ENCODE assay signal across 8 cellular contexts in the genomic region with DNA sequence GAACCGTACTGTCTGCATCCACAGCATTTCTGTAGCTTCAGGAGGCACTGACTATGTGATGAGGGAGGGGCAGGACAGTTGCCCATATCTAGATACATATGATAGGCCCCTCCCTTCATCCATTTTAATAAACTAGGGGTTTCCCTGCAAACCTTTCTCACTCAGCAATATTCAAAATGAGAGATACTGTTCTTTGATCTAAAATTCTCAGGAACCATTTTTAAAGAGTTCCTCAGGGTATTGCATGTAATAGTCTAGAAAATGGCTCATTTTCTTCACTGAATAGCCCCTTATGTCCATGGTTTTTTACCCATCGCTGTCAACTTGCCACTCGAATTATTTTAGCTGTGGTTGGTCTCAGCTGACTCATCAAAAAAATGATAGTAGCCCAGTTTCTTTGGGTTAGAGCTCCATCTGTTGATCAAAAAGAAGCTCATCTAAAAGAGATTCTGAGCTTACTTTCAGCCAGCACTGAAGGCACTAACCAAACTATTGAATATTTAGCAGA. TPM values are rescaled to one million over a fixed set of nuclear protein-coding genes. Genes with fewer than 3 reads are reported as not detected.
A peak's percentile ranks its signal among the peaks of the same experiment; 100 is the strongest.
DNase-seq lines count a peak whose midpoint lies in the region; ATAC-seq, FAIRE-seq and TF ChIP-seq lines count a peak whose summit lies in the region.

No MANE protein-coding gene starts in this region.

- no peak for TF ChIP-seq POLR2A in HepG2 (IDR thresholded peaks at IDR 0.05; ENCODE audit: insufficient read depth in 1 of 2, low read depth in 2 of 2, low read length in 2 of 2)

- TF ChIP-seq CTCF in bronchial epithelial cell (IDR thresholded peaks at IDR 0.05; ENCODE audit: insufficient read depth, low read length, severe bottlenecking) (peak; percentile 57), HepG2 (CRISPR knock-in tag; IDR thresholded peaks at IDR 0.05) (peak; percentile 72)

- no peak overlapping the region for H2AFZ ChIP-seq in HepG2 (ENCODE audit: low read length)

- TF ChIP-seq RAD21 in HepG2 (CRISPR knock-in tag; IDR thresholded peaks at IDR 0.05), result peak; percentile 58; the same call in 1 of the 2 replicates

- H3K4me3 ChIP-seq in bronchial epithelial cell (ENCODE audit: low read depth, low read length) (no peak overlapping the region), HepG2 (replicated peaks in 1 of 3; ENCODE audit: insufficient read depth in 1 of 3, low read depth in 2 of 3, low read length in 3 of 3) (no peak overlapping the region)

- no peak overlapping the region for H3K4me2 ChIP-seq in HepG2 (ENCODE audit: low read depth, low read length)

- no peak for TF ChIP-seq EP300 in HepG2 (IDR thresholded peaks at IDR 0.05; ENCODE audit: low read depth in 2 of 2, low read length in 2 of 2)
- no peak for TF ChIP-seq EP300 in HepG2 (CRISPR knock-in tag; IDR thresholded peaks at IDR 0.05; ENCODE audit: borderline replicate concordance)

- POLR2A ChIA-PET in HepG2 (lab: Yijun Ruan, JAX), result interaction anchor here (1.4 kb wide), 1 partner anchor 310 kb away, joined by 3 read pairs; no protein-coding TSS in a partner anchor

- H3K27ac ChIP-seq in HepG2 (ENCODE audit: extremely low read length, insufficient read depth, low read length), result no peak overlapping the region

- peak; percentile 15 for DNase-seq in ELF-1 (ENCODE audit: low read depth, low spot score)
- peak; percentile 9 for DNase-seq in HuH-7.5 (ENCODE audit: low spot score)
- peak; percentile 62 for DNase-seq in RCC 7860 (ENCODE audit: low spot score)
- peak; percentile 62 for DNase-seq in bronchial epithelial cell (ENCODE audit: low read depth)
- DNase-seq in HepG2 (ENCODE audit: low spot score), result peak; percentile 62
- peak; percentile 66 for DNase-seq in urothelium cell line (ENCODE audit: low spot score)
- no peak for DNase-seq in ureter (ENCODE audit: low spot score)

- ATAC-seq in HepG2 (no peak; the same call in 2 of the 3 replicates), GM19463 (IDR thresholded peaks at IDR 0.05; ENCODE audit: unreplicated experiment) (no peak)

- H3K27me3 ChIP-seq in bronchial epithelial cell (ENCODE audit: control insufficient read depth, insufficient read depth, low read length) (no peaks in the 10 kb centered on the region), HepG2 (ENCODE audit: control insufficient read depth in 1 of 2, insufficient read depth in 2 of 2, low read length in 2 of 2) (no peaks in the 10 kb centered on the region)

- in situ Hi-C loops in HepG2 (cut with HindIII; ENCODE audit: extremely low pct_ligation_motif_present, low pct_unique_long_range_greater_than_20kb), result loop anchor here (10.0 kb wide), 1 partner anchor 214 kb away; no protein-coding TSS in a partner anchor

- H3K36me3 ChIP-seq in bronchial epithelial cell (ENCODE audit: control insufficient read depth, insufficient read depth, low read length), result peaks cover 1% of the 10 kb centered on the region
- no peaks in the 10 kb centered on the region; a peak in 1 of 5 replicates for H3K36me3 ChIP-seq in HepG2 (replicated peaks in 1 of 2; ENCODE audit: control insufficient read depth in 1 of 2, insufficient read depth in 2 of 2, low read length in 2 of 2)

- no peaks in the 10 kb centered on the region for H4K20me1 ChIP-seq in HepG2 (ENCODE audit: insufficient read depth, low read length)

- intact Hi-C loops in HepG2 (cut with micrococcal nuclease; ENCODE audit: unreplicated experiment), result loop anchor here (2.0 kb wide), 1 partner anchor 216 kb away; no protein-coding TSS in a partner anchor

- FAIRE-seq in RCC 7860 (lab: Jason Lieb, UNC) (peak; percentile 73), bronchial epithelial cell (lab: Jason Lieb, UNC) (no peak), HepG2 (lab: Jason Lieb, UNC) (peak; percentile 40), urothelium cell line (lab: Jason Lieb, UNC) (no peak)

- no peaks in the 10 kb centered on the region for H3K4me1 ChIP-seq in HepG2 (ENCODE audit: insufficient read depth, low read length)

- 56% methylated on average over 3 of the region's 3 CpGs for WGBS in HepG2 (ENCODE audit: low lambda C conversion rate)

- no peaks in the 10 kb centered on the region for H3K9me3 ChIP-seq in HepG2 (ENCODE audit: low read length)

- CTCF ChIA-PET in HepG2 (lab: Yijun Ruan, JAX; ENCODE audit: low intra/inter-chr PET ratio, low total read pairs), result interaction anchor here (1.4 kb wide), 1 partner anchor 462 kb away, joined by 6 read pairs; no protein-coding TSS in a partner anchor

- no TSS peak for BruUV-seq in HepG2 (replicated peaks; lab: Mats Ljungman, UMichigan)

- H3K9ac ChIP-seq in HepG2 (ENCODE audit: insufficient read depth, low read depth, low read length), result no peak overlapping the region

- H3K79me2 ChIP-seq in HepG2 (ENCODE audit: insufficient read depth, low read length), result no peaks in the 10 kb centered on the region

RNA-seq across cellular contexts. Expression of a gene that starts 37.0 kb away (rescaled TPM):
- not detected in 2 replicates for total RNA-seq in bronchial epithelial cell
- total RNA-seq in HepG2 (2016; rRNA removed; fragmentation: Illumina TruSeq; extraction: Trizol), result not detected in 2 replicates
- not detected in 2 replicates for total RNA-seq in HepG2 (2016; cell fraction: cytosol; rRNA removed; fragmentation: Illumina TruSeq; extraction: Trizol; ENCODE audit: low read depth)
- total RNA-seq in HepG2 (2016; cell fraction: insoluble cytoplasmic fraction; rRNA removed; fragmentation: Illumina TruSeq; extraction: Trizol), result not detected in 2 replicates
- total RNA-seq in HepG2 (2016; cell fraction: membrane; rRNA removed; fragmentation: Illumina TruSeq; extraction: Trizol), result not detected in 2 replicates
- not detected in 2 replicates for total RNA-seq in HepG2 (2016; cell fraction: nucleus; rRNA removed; fragmentation: Illumina TruSeq; extraction: Trizol)
- not detected in 2 replicates for polyA plus RNA-seq in HepG2 (2011; rRNA removed)
- not detected in 2 replicates for polyA plus RNA-seq in HepG2 (2011; cell fraction: cytosol; rRNA removed)
- polyA plus RNA-seq in HepG2 (2011; cell fraction: nucleus; rRNA removed), result not detected in 2 replicates
- polyA plus RNA-seq in HepG2 (2012), result 0.11 and 0.20 TPM in 2 replicates
- not detected in 2 replicates for polyA plus RNA-seq in HepG2 (2016; cell fraction: cytosol; fragmentation: Illumina TruSeq; extraction: Trizol; ENCODE audit: low read depth)
- not detected in 2 replicates for polyA plus RNA-seq in HepG2 (2016; cell fraction: insoluble cytoplasmic fraction; fragmentation: Illumina TruSeq; extraction: Trizol; ENCODE audit: low read depth)
- polyA plus RNA-seq in HepG2 (2016; cell fraction: membrane; fragmentation: Illumina TruSeq; extraction: Trizol; ENCODE audit: low read depth), result not detected in 2 replicates
- polyA plus RNA-seq in HepG2 (2016; cell fraction: nucleus; fragmentation: Illumina TruSeq; extraction: Trizol; ENCODE audit: insufficient read depth, low read depth), result not detected in 2 replicates
- polyA minus RNA-seq in HepG2 (2011; rRNA and poly(A)+ RNA removed; ENCODE audit: low replicate concordance), result not detected in 2 replicates
- polyA minus RNA-seq in HepG2 (2011; cell fraction: cytosol; rRNA and poly(A)+ RNA removed), result not detected in 2 replicates
- not detected in 2 replicates for polyA minus RNA-seq in HepG2 (2011; cell fraction: nucleus; rRNA and poly(A)+ RNA removed)
- total RNA-seq in ureter, result not detected

RNA-seq across cellular contexts. Expression of a gene that starts 42.0 kb away (rescaled TPM):
- total RNA-seq in bronchial epithelial cell (5.5 and 5.6 TPM in 2 replicates), HepG2 (2016; rRNA removed; fragmentation: Illumina TruSeq; extraction: Trizol) (10.3 and 15.9 TPM in 2 replicates), ureter (26.8 TPM)
- 6.3 and 6.9 TPM in 2 replicates for total RNA-seq in HepG2 (2016; cell fraction: cytosol; rRNA removed; fragmentation: Illumina TruSeq; extraction: Trizol; ENCODE audit: low read depth)
- 10.3 and 14.2 TPM in 2 replicates for total RNA-seq in HepG2 (2016; cell fraction: insoluble cytoplasmic fraction; rRNA removed; fragmentation: Illumina TruSeq; extraction: Trizol)
- 8.4 and 9.9 TPM in 2 replicates for total RNA-seq in HepG2 (2016; cell fraction: membrane; rRNA removed; fragmentation: Illumina TruSeq; extraction: Trizol)
- 11.4 and 12.4 TPM in 2 replicates for total RNA-seq in HepG2 (2016; cell fraction: nucleus; rRNA removed; fragmentation: Illumina TruSeq; extraction: Trizol)
- polyA plus RNA-seq in HepG2 (2011; rRNA removed), result 11.4 and 14.0 TPM in 2 replicates
- 6.8 and 8.4 TPM in 2 replicates for polyA plus RNA-seq in HepG2 (2011; cell fraction: cytosol; rRNA removed)
- 9.2 and 10.6 TPM in 2 replicates for polyA plus RNA-seq in HepG2 (2011; cell fraction: nucleus; rRNA removed)
- polyA plus RNA-seq in HepG2 (2012), result 4.7 and 6.7 TPM in 2 replicates
- polyA plus RNA-seq in HepG2 (2016; cell fraction: cytosol; fragmentation: Illumina TruSeq; extraction: Trizol; ENCODE audit: low read depth), result 4.5 and 5.8 TPM in 2 replicates
- polyA plus RNA-seq in HepG2 (2016; cell fraction: insoluble cytoplasmic fraction; fragmentation: Illumina TruSeq; extraction: Trizol; ENCODE audit: low read depth), result 11.0 and 12.5 TPM in 2 replicates
- 7.6 and 8.4 TPM in 2 replicates for polyA plus RNA-seq in HepG2 (2016; cell fraction: membrane; fragmentation: Illumina TruSeq; extraction: Trizol; ENCODE audit: low read depth)
- 14.5 TPM in 2 replicates for polyA plus RNA-seq in HepG2 (2016; cell fraction: nucleus; fragmentation: Illumina TruSeq; extraction: Trizol; ENCODE audit: insufficient read depth, low read depth)
- 16.7 and 45.3 TPM in 2 replicates for polyA minus RNA-seq in HepG2 (2011; rRNA and poly(A)+ RNA removed; ENCODE audit: low replicate concordance)
- polyA minus RNA-seq in HepG2 (2011; cell fraction: cytosol; rRNA and poly(A)+ RNA removed), result 14.6 and 15.7 TPM in 2 replicates
- 24.5 and 26.7 TPM in 2 replicates for polyA minus RNA-seq in HepG2 (2011; cell fraction: nucleus; rRNA and poly(A)+ RNA removed)

RNA-seq across cellular contexts. Expression of a gene that starts 42.5 kb away (rescaled TPM):
- total RNA-seq in bronchial epithelial cell, result 194 and 205 TPM in 2 replicates
- total RNA-seq in HepG2 (2016; rRNA removed; fragmentation: Illumina TruSeq; extraction: Trizol), result 274 and 393 TPM in 2 replicates
- 96.2 and 106 TPM in 2 replicates for total RNA-seq in HepG2 (2016; cell fraction: cytosol; rRNA removed; fragmentation: Illumina TruSeq; extraction: Trizol; ENCODE audit: low read depth)
- total RNA-seq in HepG2 (2016; cell fraction: insoluble cytoplasmic fraction; rRNA removed; fragmentation: Illumina TruSeq; extraction: Trizol), result 279 and 367 TPM in 2 replicates
- 202 and 206 TPM in 2 replicates for total RNA-seq in HepG2 (2016; cell fraction: membrane; rRNA removed; fragmentation: Illumina TruSeq; extraction: Trizol)
- total RNA-seq in HepG2 (2016; cell fraction: nucleus; rRNA removed; fragmentation: Illumina TruSeq; extraction: Trizol), result 86.1 and 94.9 TPM in 2 replicates
- polyA plus RNA-seq in HepG2 (2011; rRNA removed), result 104 and 110 TPM in 2 replicates
- polyA plus RNA-seq in HepG2 (2011; cell fraction: cytosol; rRNA removed), result 60.5 and 92.1 TPM in 2 replicates
- 22.5 and 35.3 TPM in 2 replicates for polyA plus RNA-seq in HepG2 (2011; cell fraction: nucleus; rRNA removed)
- 273 and 374 TPM in 2 replicates for polyA plus RNA-seq in HepG2 (2012)
- 142 and 151 TPM in 2 replicates for polyA plus RNA-seq in HepG2 (2016; cell fraction: cytosol; fragmentation: Illumina TruSeq; extraction: Trizol; ENCODE audit: low read depth)
- 458 and 479 TPM in 2 replicates for polyA plus RNA-seq in HepG2 (2016; cell fraction: insoluble cytoplasmic fraction; fragmentation: Illumina TruSeq; extraction: Trizol; ENCODE audit: low read depth)
- polyA plus RNA-seq in HepG2 (2016; cell fraction: membrane; fragmentation: Illumina TruSeq; extraction: Trizol; ENCODE audit: low read depth), result 211 and 234 TPM in 2 replicates
- polyA plus RNA-seq in HepG2 (2016; cell fraction: nucleus; fragmentation: Illumina TruSeq; extraction: Trizol; ENCODE audit: insufficient read depth, low read depth), result 146 and 149 TPM in 2 replicates
- 57.3 and 59.1 TPM in 2 replicates for polyA minus RNA-seq in HepG2 (2011; rRNA and poly(A)+ RNA removed; ENCODE audit: low replicate concordance)
- polyA minus RNA-seq in HepG2 (2011; cell fraction: cytosol; rRNA and poly(A)+ RNA removed), result 121 and 140 TPM in 2 replicates
- 28.6 and 46.7 TPM in 2 replicates for polyA minus RNA-seq in HepG2 (2011; cell fraction: nucleus; rRNA and poly(A)+ RNA removed)
- total RNA-seq in ureter, result 216 TPM

RNA-seq across cellular contexts. Expression of a gene that starts 52.3 kb away (rescaled TPM):
- 35.8 and 45.7 TPM in 2 replicates for total RNA-seq in bronchial epithelial cell
- 84.9 and 111 TPM in 2 replicates for total RNA-seq in HepG2 (2016; rRNA removed; fragmentation: Illumina TruSeq; extraction: Trizol)
- total RNA-seq in HepG2 (2016; cell fraction: cytosol; rRNA removed; fragmentation: Illumina TruSeq; extraction: Trizol; ENCODE audit: low read depth), result 28.8 and 30.5 TPM in 2 replicates
- total RNA-seq in HepG2 (2016; cell fraction: insoluble cytoplasmic fraction; rRNA removed; fragmentation: Illumina TruSeq; extraction: Trizol), result 85.7 and 124 TPM in 2 replicates
- 31.2 and 31.8 TPM in 2 replicates for total RNA-seq in HepG2 (2016; cell fraction: membrane; rRNA removed; fragmentation: Illumina TruSeq; extraction: Trizol)
- 34.2 and 34.9 TPM in 2 replicates for total RNA-seq in HepG2 (2016; cell fraction: nucleus; rRNA removed; fragmentation: Illumina TruSeq; extraction: Trizol)
- 71.3 and 90.2 TPM in 2 replicates for polyA plus RNA-seq in HepG2 (2011; rRNA removed)
- 57.8 and 70.1 TPM in 2 replicates for polyA plus RNA-seq in HepG2 (2011; cell fraction: cytosol; rRNA removed)
- 20.8 and 24.2 TPM in 2 replicates for polyA plus RNA-seq in HepG2 (2011; cell fraction: nucleus; rRNA removed)
- 53.7 and 69.9 TPM in 2 replicates for polyA plus RNA-seq in HepG2 (2012)
- polyA plus RNA-seq in HepG2 (2016; cell fraction: cytosol; fragmentation: Illumina TruSeq; extraction: Trizol; ENCODE audit: low read depth), result 20.8 and 22.7 TPM in 2 replicates
- 97.4 and 107 TPM in 2 replicates for polyA plus RNA-seq in HepG2 (2016; cell fraction: insoluble cytoplasmic fraction; fragmentation: Illumina TruSeq; extraction: Trizol; ENCODE audit: low read depth)
- 23.8 and 25.0 TPM in 2 replicates for polyA plus RNA-seq in HepG2 (2016; cell fraction: membrane; fragmentation: Illumina TruSeq; extraction: Trizol; ENCODE audit: low read depth)
- 56.1 and 56.3 TPM in 2 replicates for polyA plus RNA-seq in HepG2 (2016; cell fraction: nucleus; fragmentation: Illumina TruSeq; extraction: Trizol; ENCODE audit: insufficient read depth, low read depth)
- 15.9 and 16.0 TPM in 2 replicates for polyA minus RNA-seq in HepG2 (2011; rRNA and poly(A)+ RNA removed; ENCODE audit: low replicate concordance)
- 8.1 and 9.1 TPM in 2 replicates for polyA minus RNA-seq in HepG2 (2011; cell fraction: cytosol; rRNA and poly(A)+ RNA removed)
- polyA minus RNA-seq in HepG2 (2011; cell fraction: nucleus; rRNA and poly(A)+ RNA removed), result 16.2 and 23.4 TPM in 2 replicates
- total RNA-seq in ureter, result 51.7 TPM
